8 cellular contexts compared by ENCODE assay signal in genomic region chr15:63502137-63502801, GRCh38. TPM values are rescaled to one million over a fixed set of nuclear protein-coding genes. Genes with fewer than 3 reads are reported as not detected.
A peak's percentile ranks its signal among the peaks of the same experiment; 100 is the strongest.
DNase-seq lines count a peak whose midpoint lies in the region.

No MANE protein-coding gene starts in this region.

- H3K4me3 Mint-ChIP-seq in T-helper 1 cell treated with Interleukin-12 subunit alpha and Interleukin-12 subunit beta and Interleukin-4 antibody, amounts not matched to agents 30 μg/mL and 1 μg/mL, for 36 hours, result peak overlapping the region; percentile 72
- H3K4me3 Mint-ChIP-seq in activated T-helper 1 cell treated with anti-CD3 and anti-CD28 coated beads, Interleukin-12 subunit alpha, Interleukin-12 subunit beta, Interleukin-2, Interleukin-4 antibody, amounts not matched to agents 30 ng/mL and 10 ng/mL and 1 ng/mL, durations not matched to agents 14 hours and 24 hours and 36 hours, result peak overlapping the region; percentile 78

- DNase-seq in T-helper 1 cell (no peak), substantia nigra (lab: John Stamatoyannopoulos, UW) (no peak), OCI-M1 (lab: John Stamatoyannopoulos, UW) (no peak), NCI-H1694 treated with DMSO at 0.1 percent for 48 hours (lab: John Stamatoyannopoulos, UW) (no peak), SK-N-DZ (ENCODE audit: low spot score) (no peak)
- no peak for DNase-seq in activated T-helper 1 cell treated with anti-CD3 and anti-CD28 coated beads, Interleukin-12 subunit alpha, Interleukin-12 subunit beta, Interleukin-2, Interleukin-4 antibody, amounts not matched to agents 30 ng/mL and 10 ng/mL and 1 ng/mL, durations not matched to agents 14 hours and 24 hours and 36 hours (ENCODE audit: low spot score)

- H3K36me3 Mint-ChIP-seq in T-helper 1 cell treated with Interleukin-12 subunit alpha and Interleukin-12 subunit beta and Interleukin-4 antibody, amounts not matched to agents 30 μg/mL and 1 μg/mL, for 36 hours (ENCODE audit: low read depth), result peaks cover 8% of the 10 kb centered on the region
- H3K36me3 Mint-ChIP-seq in activated T-helper 1 cell treated with anti-CD3 and anti-CD28 coated beads, Interleukin-12 subunit alpha, Interleukin-12 subunit beta, Interleukin-2, Interleukin-4 antibody, amounts not matched to agents 30 ng/mL and 10 ng/mL and 1 ng/mL, durations not matched to agents 14 hours and 24 hours and 36 hours (ENCODE audit: low read depth), result peaks cover 4% of the 10 kb centered on the region

- peak overlapping the region; percentile 92 for H3K27ac ChIP-seq in substantia nigra (ENCODE audit: low read depth, low read length, poor library complexity, severe bottlenecking)

- intact Hi-C loops in activated T-helper 1 cell treated with anti-CD3 and anti-CD28 coated beads, Interleukin-12 subunit alpha, Interleukin-12 subunit beta, Interleukin-2, Interleukin-4 antibody, amounts not matched to agents 30 ng/mL and 10 ng/mL and 1 ng/mL, durations not matched to agents 14 hours and 24 hours and 36 hours (cut with micrococcal nuclease), result loop anchor here (5.0 to 10.0 kb wide), 3 partner anchors 333 to 963 kb away; partner anchors contain the start of genes CIAO2A, HERC1 and ZNF609

- H3K36me3 ChIP-seq in iPS-15b (ENCODE audit: control insufficient read depth, insufficient read depth, low read length), result no peaks in the 10 kb centered on the region

- H3K4me3 ChIP-seq in iPS-15b (ENCODE audit: low read depth, low read length), result peak overlapping the region; percentile 33

- peaks cover 87% of the 10 kb centered on the region for H3K27me3 ChIP-seq in iPS-15b (ENCODE audit: control insufficient read depth, insufficient read depth, low read length)

- H3K9ac ChIP-seq in iPS-15b (ENCODE audit: low read depth, low read length), result no peak overlapping the region

- H3K4me1 Mint-ChIP-seq in T-helper 1 cell treated with Interleukin-12 subunit alpha and Interleukin-12 subunit beta and Interleukin-4 antibody, amounts not matched to agents 30 μg/mL and 1 μg/mL, for 36 hours (ENCODE audit: low read depth), result peaks cover 60% of the 10 kb centered on the region
- H3K4me1 Mint-ChIP-seq in activated T-helper 1 cell treated with anti-CD3 and anti-CD28 coated beads, Interleukin-12 subunit alpha, Interleukin-12 subunit beta, Interleukin-2, Interleukin-4 antibody, amounts not matched to agents 30 ng/mL and 10 ng/mL and 1 ng/mL, durations not matched to agents 14 hours and 24 hours and 36 hours (ENCODE audit: low read depth), result peaks cover 61% of the 10 kb centered on the region

- H3K27me3 Mint-ChIP-seq in T-helper 1 cell treated with Interleukin-12 subunit alpha and Interleukin-12 subunit beta and Interleukin-4 antibody, amounts not matched to agents 30 μg/mL and 1 μg/mL, for 36 hours (ENCODE audit: low read depth), result no peaks in the 10 kb centered on the region
- no peaks in the 10 kb centered on the region for H3K27me3 Mint-ChIP-seq in activated T-helper 1 cell treated with anti-CD3 and anti-CD28 coated beads, Interleukin-12 subunit alpha, Interleukin-12 subunit beta, Interleukin-2, Interleukin-4 antibody, amounts not matched to agents 30 ng/mL and 10 ng/mL and 1 ng/mL, durations not matched to agents 14 hours and 24 hours and 36 hours (ENCODE audit: insufficient read depth)

- peaks cover 3% of the 10 kb centered on the region for H3K9me3 Mint-ChIP-seq in T-helper 1 cell treated with Interleukin-12 subunit alpha and Interleukin-12 subunit beta and Interleukin-4 antibody, amounts not matched to agents 30 μg/mL and 1 μg/mL, for 36 hours
- H3K9me3 Mint-ChIP-seq in activated T-helper 1 cell treated with anti-CD3 and anti-CD28 coated beads, Interleukin-12 subunit alpha, Interleukin-12 subunit beta, Interleukin-2, Interleukin-4 antibody, amounts not matched to agents 30 ng/mL and 10 ng/mL and 1 ng/mL, durations not matched to agents 14 hours and 24 hours and 36 hours, result no peaks in the 10 kb centered on the region

- H3K4me1 ChIP-seq in iPS-15b (ENCODE audit: control insufficient read depth, insufficient read depth, low read length), result peaks cover 8% of the 10 kb centered on the region

- peak overlapping the region; percentile 96 for H3K27ac Mint-ChIP-seq in T-helper 1 cell treated with Interleukin-12 subunit alpha and Interleukin-12 subunit beta and Interleukin-4 antibody, amounts not matched to agents 30 μg/mL and 1 μg/mL, for 36 hours
- peak overlapping the region; percentile 93 for H3K27ac Mint-ChIP-seq in activated T-helper 1 cell treated with anti-CD3 and anti-CD28 coated beads, Interleukin-12 subunit alpha, Interleukin-12 subunit beta, Interleukin-2, Interleukin-4 antibody, amounts not matched to agents 30 ng/mL and 10 ng/mL and 1 ng/mL, durations not matched to agents 14 hours and 24 hours and 36 hours

- H3K9me3 ChIP-seq in iPS-15b (ENCODE audit: control insufficient read depth, insufficient read depth, low read length), result no peaks in the 10 kb centered on the region

RNA-seq across cellular contexts. Expression of gene USP3, which starts 2.1 kb away (rescaled TPM):
- 46.9 and 58.9 TPM in 2 replicates for total RNA-seq in activated T-helper 1 cell treated with anti-CD3 and anti-CD28 coated beads, Interleukin-12 subunit alpha, Interleukin-12 subunit beta, Interleukin-2, Interleukin-4 antibody, amounts not matched to agents 30 ng/mL and 10 ng/mL and 1 ng/mL, durations not matched to agents 14 hours and 24 hours and 36 hours
- 39.4 and 44.9 TPM in 2 replicates for polyA plus RNA-seq in SK-N-DZ (2014; cell fraction: cytosol; rRNA removed)
- 66.3 and 91.6 TPM in 2 replicates for polyA plus RNA-seq in SK-N-DZ (2014; cell fraction: nucleus; rRNA removed)
